In genomic region chr1:51636191-51636590, GRCh38 we compare ENCODE assay signal across 1 cellular context.
TF ChIP-seq lines count a peak whose summit lies in the region.

No MANE protein-coding gene starts in this region.

TF ChIP-seq in GM23338, 12 proteins besides CTCF, POLR2A, EP300 and RAD21 (continued from another document):
- TF ChIP-seq ZNF462 (CRISPR knock-in tag; IDR thresholded peaks at IDR 0.05) (no peak), CREB1 (CRISPR knock-in tag; IDR thresholded peaks at IDR 0.05; ENCODE audit: low read depth) (no peak), NANOG (IDR thresholded peaks at IDR 0.05; ENCODE audit: borderline replicate concordance) (no peak)
